Comparison of ENCODE assay signal across 8 cellular contexts in genomic region chr10:104925232-104925851, GRCh38.
DNase-seq lines count a peak whose midpoint lies in the region; ATAC-seq, FAIRE-seq and TF ChIP-seq lines count a peak whose summit lies in the region.

No MANE protein-coding gene starts in this region.

- POLR2A ChIA-PET in PC-3 (lab: Charles Lee; ENCODE audit: unreplicated experiment): no interaction called here
- POLR2A ChIA-PET in H1 (lab: Charles Lee; ENCODE audit: partially characterized antibody): no interaction called here

- H4K20me1 ChIP-seq in PC-3 (ENCODE audit: low read length): no peaks in the 10 kb centered on the region
- H4K20me1 ChIP-seq in H1 (replicated peaks in 1 of 2; ENCODE audit: control insufficient read depth in 1 of 2, insufficient read depth in 2 of 2, low read length in 2 of 2): no peaks in the 10 kb centered on the region

- H2BK5ac ChIP-seq in H1 (ENCODE audit: low read depth, low read length) (no peak overlapping the region), neuronal stem cell (ENCODE audit: low read length) (no peak overlapping the region)

- no peaks in the 10 kb centered on the region for H3K79me2 ChIP-seq in PC-3 (ENCODE audit: low read length)
- no peaks in the 10 kb centered on the region for H3K79me2 ChIP-seq in H1 (ENCODE audit: control insufficient read depth in 1 of 2, insufficient read depth in 2 of 2, low read length in 2 of 2)

- H2BK15ac ChIP-seq in H1 (ENCODE audit: low read length) (no peak overlapping the region), neuronal stem cell (ENCODE audit: low read length) (no peak overlapping the region)

- H3K23ac ChIP-seq in H1 (ENCODE audit: insufficient read length) (no peak overlapping the region), neuronal stem cell (ENCODE audit: low read depth, low read length, poor library complexity) (no peak overlapping the region)

- H2AK5ac ChIP-seq in H1 (ENCODE audit: low read depth, low read length): no peak overlapping the region
- no peak overlapping the region for H2AK5ac ChIP-seq in neuronal stem cell (ENCODE audit: low read depth, low read length)

- H3K27me3 ChIP-seq in PC-3 (ENCODE audit: low read length): no peaks in the 10 kb centered on the region
- H3K27me3 ChIP-seq in H1 (replicated peaks in 1 of 4; ENCODE audit: control insufficient read depth in 3 of 4, extremely low read depth in 1 of 4, insufficient read depth in 3 of 4, low read length in 3 of 4): no peaks in the 10 kb centered on the region
- H3K27me3 ChIP-seq in neuronal stem cell (ENCODE audit: control insufficient read depth in 3 of 3, insufficient read depth in 3 of 3, low read depth in 1 of 3, low read length in 3 of 3): peaks cover 0 to 2% (median 0%) of the 10 kb centered on the region in 3 experiments

- H4K8ac ChIP-seq in H1 (ENCODE audit: extremely low read depth, insufficient read depth, low read length) (no peak overlapping the region), neuronal stem cell (ENCODE audit: low read depth, low read length) (no peak overlapping the region)

- H3K4me2 ChIP-seq in PC-3 (ENCODE audit: low read length) (no peak overlapping the region), H1 (ENCODE audit: insufficient read depth in 1 of 2, low read depth in 2 of 2, low read length in 2 of 2) (no peak overlapping the region), neuronal stem cell (ENCODE audit: insufficient read depth, low read length, poor library complexity, severe bottlenecking) (no peak overlapping the region)

- CTCF ChIA-PET in PC-3 (lab: Charles Lee) (no interaction called here), H1 (lab: Charles Lee; ENCODE audit: partially characterized antibody) (interaction anchor here (0.7 to 3.9 kb wide), 36 partner anchors 9 to 329 kb away, joined by 3 to 28 read pairs (median 4); partner anchors contain the start of gene SORCS3)

- no TSS peak for BruUV-seq in PC-3 (replicated peaks; lab: Mats Ljungman, UMichigan)

- H3K9me2 ChIP-seq in PC-3 (replicated peaks; ENCODE audit: low read length): no peaks in the 10 kb centered on the region

- H3K4me3 ChIP-seq in HFF-Myc (replicated peaks; ENCODE audit: low read depth, low read length) (no peak overlapping the region), PC-3 (ENCODE audit: low read length) (no peak overlapping the region), H1 (ENCODE audit: extremely low read depth in 1 of 4, insufficient read depth in 2 of 4, low read depth in 3 of 4, low read length in 4 of 4) (no peak overlapping the region), neuronal stem cell (ENCODE audit: low read length in 2 of 2) (no peak overlapping the region)

- H4K91ac ChIP-seq in H1 (replicated peaks; ENCODE audit: insufficient read length, low read length) (no peak overlapping the region), neuronal stem cell (ENCODE audit: low read depth, low read length, poor library complexity) (no peak overlapping the region)

- peak; percentile 60 to 68 for TF ChIP-seq RAD21 in H1 (IDR thresholded peaks at IDR 0.05 in 1 of 2, conservative IDR thresholded peaks at IDR 0.05 in 1 of 2; ENCODE audit: low read depth in 2 of 2, low read length in 2 of 2)

- H3K56ac ChIP-seq in H1 (replicated peaks; ENCODE audit: insufficient read length, low read depth, low read length): no peak overlapping the region

- H2BK12ac ChIP-seq in H1 (ENCODE audit: low read depth, low read length): no peak overlapping the region
- no peak overlapping the region for H2BK12ac ChIP-seq in neuronal stem cell (ENCODE audit: low read length)

- H2BK120ac ChIP-seq in H1 (replicated peaks; ENCODE audit: low read depth, low read length): no peak overlapping the region
- H2BK120ac ChIP-seq in neuronal stem cell (ENCODE audit: low read depth, low read length): no peak overlapping the region

- H3F3A ChIP-seq in PC-3 (ENCODE audit: low read length, unreplicated experiment): no peaks in the 10 kb centered on the region

- H3K14ac ChIP-seq in H1 (ENCODE audit: insufficient read length): no peak overlapping the region
- no peak overlapping the region for H3K14ac ChIP-seq in neuronal stem cell (ENCODE audit: low read length)

- no peaks in the 10 kb centered on the region for H3K79me1 ChIP-seq in H1 (ENCODE audit: low read depth, low read length)
- no peaks in the 10 kb centered on the region for H3K79me1 ChIP-seq in neuronal stem cell (ENCODE audit: low read depth, low read length)

- DNase-seq in NCI-H526 (lab: John Stamatoyannopoulos, UW) (peak; percentile 1 to 40), NCI-H526 treated with DMSO at 0.1 percent for 48 hours (lab: John Stamatoyannopoulos, UW) (no peak), HFF-Myc (ENCODE audit: extremely low read depth, low read depth) (peak; percentile 4), PC-3 (peak; percentile 49), H1 (ENCODE audit: low read depth in 1 of 2, low spot score in 2 of 2) (peak; percentile 13 to 71), neuronal stem cell (ENCODE audit: low spot score) (peak; percentile 48), COLO829 (ENCODE audit: low spot score) (no peak)

- H2AFZ ChIP-seq in PC-3 (ENCODE audit: low read length) (no peak overlapping the region), H1 (ENCODE audit: low read length) (no peak overlapping the region), neuronal stem cell (ENCODE audit: low read length) (no peak overlapping the region)

- no peak for TF ChIP-seq POLR2A in H1 (IDR thresholded peaks at IDR 0.05; ENCODE audit: control extremely low read depth in 1 of 2, low read depth in 2 of 2, low read length in 2 of 2)

- 32% methylated on average over 3 of the region's 3 CpGs; no CpG with 5 or more reads in 1 of the 2 experiments for WGBS in H1 (ENCODE audit: extremely low coverage in 1 of 2, insufficient coverage in 1 of 2, insufficient read length in 1 of 2, insufficient replicate concordance in 2 of 2, low coverage in 1 of 2, low lambda C conversion rate in 2 of 2, missing lambda C conversion rate in 1 of 2), 2 experiments
- WGBS in neuronal stem cell (ENCODE audit: extremely low coverage in 2 of 2, insufficient read length in 2 of 2, insufficient replicate concordance in 1 of 2), 2 donors: no CpG with 5 or more reads among the region's 3 CpGs

- H3K4ac ChIP-seq in H1 (replicated peaks; ENCODE audit: insufficient read length, low read depth, low read length) (no peak overlapping the region), neuronal stem cell (ENCODE audit: low read length) (no peak overlapping the region)

- H3K36me3 ChIP-seq in PC-3 (ENCODE audit: low read depth, low read length) (no peaks in the 10 kb centered on the region), H1 (ENCODE audit: control insufficient read depth in 2 of 4, insufficient read depth in 4 of 4, low read length in 3 of 4) (no peaks in the 10 kb centered on the region), neuronal stem cell (replicated peaks in 1 of 2; ENCODE audit: control insufficient read depth in 2 of 2, insufficient read depth in 2 of 2, low read length in 2 of 2) (no peaks in the 10 kb centered on the region)

- no peaks in the 10 kb centered on the region for H3K23me2 ChIP-seq in H1 (ENCODE audit: low read depth, low read length)

- no peak overlapping the region for H4K5ac ChIP-seq in H1 (ENCODE audit: insufficient read length, low read depth, low read length)

- no peak for ATAC-seq in PC-3
- no peak for ATAC-seq in HG03520 (IDR thresholded peaks at IDR 0.05; ENCODE audit: unreplicated experiment)

- TF ChIP-seq CTCF in HFF-Myc (IDR thresholded peaks at IDR 0.05; ENCODE audit: low read depth, low read length, missing control alignments) (peak; percentile 42), PC-3 (conservative IDR thresholded peaks at IDR 0.05; ENCODE audit: low read depth, low read length) (peak; percentile 58), H1 (IDR thresholded peaks at IDR 0.05; ENCODE audit: control extremely low read depth in 1 of 3, insufficient read depth in 1 of 3, low read depth in 1 of 3, low read length in 3 of 3) (peak; percentile 63 to 72 (median 66))

- H3K9ac ChIP-seq in PC-3 (ENCODE audit: low read length): no peak overlapping the region
- no peak overlapping the region for H3K9ac ChIP-seq in H1 (replicated peaks in 1 of 4; ENCODE audit: extremely low read depth in 1 of 4, low read depth in 3 of 4, low read length in 3 of 4)
- no peak overlapping the region for H3K9ac ChIP-seq in neuronal stem cell (ENCODE audit: low read depth, low read length, poor library complexity)

- no peak overlapping the region for H2BK20ac ChIP-seq in H1 (ENCODE audit: low read length)

- TF ChIP-seq EP300 in H1 (IDR thresholded peaks at IDR 0.05; ENCODE audit: borderline replicate concordance in 1 of 2, low read depth in 2 of 2, low read length in 2 of 2): no peak

- H3K27ac ChIP-seq in PC-3 (ENCODE audit: low read length) (no peak overlapping the region), H1 (ENCODE audit: low read depth, low read length) (no peak overlapping the region), neuronal stem cell (replicated peaks; ENCODE audit: low read length) (no peak overlapping the region)

- H3K4me1 ChIP-seq in PC-3 (ENCODE audit: insufficient read depth, low read length): no peaks in the 10 kb centered on the region
- H3K4me1 ChIP-seq in H1 (replicated peaks in 1 of 4; ENCODE audit: control insufficient read depth in 3 of 4, insufficient read depth in 4 of 4, low read length in 3 of 4): peaks cover 0 to 7% (median 2%) of the 10 kb centered on the region in 4 experiments; a peak in 6 of 7 replicates
- H3K4me1 ChIP-seq in neuronal stem cell (ENCODE audit: control insufficient read depth in 2 of 2, insufficient read depth in 1 of 2, low read depth in 1 of 2, low read length in 2 of 2): peaks cover 0 to 2% of the 10 kb centered on the region in 2 donors

- H3K18ac ChIP-seq in H1 (ENCODE audit: extremely low read depth, low read length) (no peak overlapping the region), neuronal stem cell (ENCODE audit: low read length) (no peak overlapping the region)

- H3K9me3 ChIP-seq in PC-3 (ENCODE audit: low read length) (no peaks in the 10 kb centered on the region), H1 (ENCODE audit: insufficient read depth in 2 of 2, low read depth in 1 of 2, low read length in 1 of 2) (no peaks in the 10 kb centered on the region), neuronal stem cell (replicated peaks in 1 of 2; ENCODE audit: control insufficient read depth in 2 of 2, insufficient read depth in 1 of 2, low read depth in 1 of 2, low read length in 2 of 2) (no peaks in the 10 kb centered on the region)

- intact Hi-C loops in PC-3 (cut with micrococcal nuclease): loop anchor here (5.0 kb wide), 1 partner anchor 518 kb away; no protein-coding TSS in a partner anchor

- FAIRE-seq in H1 (lab: Jason Lieb, UNC): peak; percentile 91

TF ChIP-seq in H1, 55 proteins besides CTCF, POLR2A, EP300 and RAD21 (continues in another document):
- TF ChIP-seq TCF12 (IDR thresholded peaks at IDR 0.05; ENCODE audit: low read depth, low read length) (no peak), MAX (IDR thresholded peaks at IDR 0.05) (no peak), HDAC6 (IDR thresholded peaks at IDR 0.05; ENCODE audit: low read depth, low read length) (no peak), RBBP5 (IDR thresholded peaks at IDR 0.05; ENCODE audit: borderline replicate concordance, low read depth, low read length) (no peak), BRCA1 (IDR thresholded peaks at IDR 0.05; ENCODE audit: low read depth, low read length) (no peak)

Comparison
In these comparisons a context has a peak if more than half of its experiments do, and no peak if none do; other contexts are left out.
1. DNase-seq: peak in NCI-H526 (2 of 2), HFF-Myc (single experiment), PC-3 (single experiment), H1 (2 of 2) and neuronal stem cell (single experiment); none in NCI-H526 treated with DMSO at 0.1 percent for 48 hours (single experiment) and COLO829 (single experiment).
2. Peak in every context shown above with its lines, with median percentiles within 50 percentile points of each other: CTCF ChIP-seq.